ENCODE assay signal across 1 cellular context in the genomic region with DNA sequence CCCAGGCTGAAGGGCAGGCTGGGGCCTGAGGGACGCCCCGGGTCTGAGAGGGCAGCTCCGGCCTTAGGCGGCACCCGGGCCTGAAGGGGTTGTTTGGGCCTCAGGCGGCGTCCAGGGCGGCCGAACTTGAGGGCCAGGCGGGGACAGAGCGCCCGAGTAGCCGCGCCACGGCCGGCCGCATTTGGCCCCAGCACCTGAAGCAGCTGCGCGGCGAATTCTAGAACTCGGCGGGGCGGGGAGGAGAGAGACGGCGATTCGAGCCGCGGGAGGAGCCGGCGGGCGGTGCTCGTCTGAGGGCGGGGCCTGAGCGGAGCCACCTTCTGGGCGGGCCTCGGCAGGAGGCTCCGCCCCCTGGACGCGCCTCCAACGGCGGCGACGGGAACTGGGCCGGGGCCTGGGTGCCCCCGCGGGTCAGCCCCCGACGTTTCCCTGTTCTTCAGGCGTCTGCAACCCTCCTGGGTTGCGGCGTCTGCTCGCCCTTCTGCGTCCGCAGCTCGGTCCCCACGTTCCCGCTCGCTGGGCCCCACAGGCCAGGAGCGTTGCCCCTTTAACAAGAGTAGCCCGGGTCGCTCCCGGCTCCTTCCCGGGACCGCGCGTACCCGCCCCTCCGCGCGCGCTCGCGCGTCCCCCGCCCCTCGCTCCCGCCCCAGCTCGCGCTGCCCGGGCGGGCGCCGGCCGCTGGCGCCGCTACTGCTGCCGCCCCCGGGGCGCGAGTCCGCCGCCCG.
TF ChIP-seq lines count a peak whose summit lies in the region.

A gene with protein sequence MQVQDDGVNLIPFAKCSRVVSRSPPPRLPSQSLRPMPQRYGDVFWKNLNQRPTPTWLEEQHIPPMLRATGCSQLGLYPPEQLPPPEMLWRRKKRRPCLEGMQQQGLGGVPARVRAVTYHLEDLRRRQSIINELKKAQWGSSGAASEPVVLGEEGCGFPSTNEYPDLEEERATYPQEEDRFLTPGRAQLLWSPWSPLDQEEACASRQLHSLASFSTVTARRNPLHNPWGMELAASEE (minus strand): TSS at position 221 of the 725 bp plus-strand sequence. CDS start 3,085 bp downstream, outside the sequence.
A gene (plus strand): TSS at position 649 of the 725 bp plus-strand sequence. CDS start 2,297 bp downstream, outside the sequence.

TF ChIP-seq in HepG2, 621 proteins besides CTCF, POLR2A, EP300 and RAD21 (continued from another document and continues in another):
- TF ChIP-seq ZNF136 (CRISPR knock-in tag; IDR thresholded peaks at IDR 0.05; ENCODE audit: low read depth) (peak; percentile 77; the same call in 1 of the 2 replicates), ZNF30 (CRISPR knock-in tag; IDR thresholded peaks at IDR 0.05) (no peak), ZNF367 (CRISPR knock-in tag; IDR thresholded peaks at IDR 0.05; ENCODE audit: borderline replicate concordance) (no peak; the same call in 1 of the 2 replicates), ZNF205 (CRISPR knock-in tag; IDR thresholded peaks at IDR 0.05) (0 out of 2 replicates have a peak, but pooled peaks have one; percentile 12), ATM (IDR thresholded peaks at IDR 0.05; ENCODE audit: borderline replicate concordance) (no peak), THYN1 (CRISPR knock-in tag; IDR thresholded peaks at IDR 0.05; ENCODE audit: borderline replicate concordance, low read depth) (no peak), JUNB (CRISPR knock-in tag; IDR thresholded peaks at IDR 0.05; ENCODE audit: borderline replicate concordance) (no peak), ZNF143 (CRISPR knock-in tag; IDR thresholded peaks at IDR 0.05) (no peak), GATA4 (IDR thresholded peaks at IDR 0.05; ENCODE audit: borderline replicate concordance, low read depth) (no peak), HDAC1 (CRISPR knock-in tag; IDR thresholded peaks at IDR 0.05) (peak; percentile 37; the same call in 1 of the 2 replicates), CHD2 (IDR thresholded peaks at IDR 0.05; ENCODE audit: low read depth, low read length) (no peak), MYC (CRISPR knock-in tag; IDR thresholded peaks at IDR 0.05; ENCODE audit: borderline replicate concordance) (peak; percentile 25; the same call in 1 of the 2 replicates), MED13 (CRISPR knock-in tag; IDR thresholded peaks at IDR 0.05) (no peak), CCAR2 (optimal IDR thresholded peaks at IDR 0.05; ENCODE audit: low read depth, low read length) (no peak), NCOA1 (CRISPR knock-in tag; IDR thresholded peaks at IDR 0.05) (no peak), GLI4 (CRISPR knock-in tag; IDR thresholded peaks at IDR 0.05; ENCODE audit: borderline replicate concordance) (peak; percentile 56; the same call in 1 of the 2 replicates), SKI (IDR thresholded peaks at IDR 0.05; ENCODE audit: partially characterized antibody) (peak; percentile 49), XBP1 (CRISPR knock-in tag; IDR thresholded peaks at IDR 0.05) (no peak), ZC3H4 (CRISPR knock-in tag; IDR thresholded peaks at IDR 0.05; ENCODE audit: borderline replicate concordance) (no peak), SP2 (CRISPR knock-in tag; IDR thresholded peaks at IDR 0.05) (no peak), AGO1 (IDR thresholded peaks at IDR 0.05; ENCODE audit: low read depth, low read length, poor library complexity, severe bottlenecking) (peak; percentile 69), ZSCAN29 (CRISPR knock-in tag; conservative IDR thresholded peaks at IDR 0.05) (no peak), ZNF777 (CRISPR knock-in tag; IDR thresholded peaks at IDR 0.05) (peak; percentile 85), PRMT3 (CRISPR knock-in tag; IDR thresholded peaks at IDR 0.05; ENCODE audit: borderline replicate concordance, low read depth) (no peak), ZNF253 (CRISPR knock-in tag; IDR thresholded peaks at IDR 0.05; ENCODE audit: borderline replicate concordance) (no peak), ZNF496 (CRISPR knock-in tag; IDR thresholded peaks at IDR 0.05; ENCODE audit: insufficient replicate concordance) (no peak), TSC22D2 (CRISPR knock-in tag; IDR thresholded peaks at IDR 0.05; ENCODE audit: borderline replicate concordance) (no peak), TCF12 (IDR thresholded peaks at IDR 0.05) (no peak), TCF12 (CRISPR knock-in tag; IDR thresholded peaks at IDR 0.05) (no peak), ZNF567 (CRISPR knock-in tag; IDR thresholded peaks at IDR 0.05; ENCODE audit: borderline replicate concordance) (no peak), MBD4 (IDR thresholded peaks at IDR 0.05; ENCODE audit: borderline replicate concordance, low read length) (no peak)
- TF ChIP-seq, protein P1, sequence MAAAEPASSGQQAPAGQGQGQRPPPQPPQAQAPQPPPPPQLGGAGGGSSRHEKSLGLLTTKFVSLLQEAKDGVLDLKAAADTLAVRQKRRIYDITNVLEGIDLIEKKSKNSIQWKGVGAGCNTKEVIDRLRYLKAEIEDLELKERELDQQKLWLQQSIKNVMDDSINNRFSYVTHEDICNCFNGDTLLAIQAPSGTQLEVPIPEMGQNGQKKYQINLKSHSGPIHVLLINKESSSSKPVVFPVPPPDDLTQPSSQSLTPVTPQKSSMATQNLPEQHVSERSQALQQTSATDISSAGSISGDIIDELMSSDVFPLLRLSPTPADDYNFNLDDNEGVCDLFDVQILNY (CRISPR knock-in tag; conservative IDR thresholded peaks at IDR 0.05): no peak
- TF ChIP-seq, protein P2, sequence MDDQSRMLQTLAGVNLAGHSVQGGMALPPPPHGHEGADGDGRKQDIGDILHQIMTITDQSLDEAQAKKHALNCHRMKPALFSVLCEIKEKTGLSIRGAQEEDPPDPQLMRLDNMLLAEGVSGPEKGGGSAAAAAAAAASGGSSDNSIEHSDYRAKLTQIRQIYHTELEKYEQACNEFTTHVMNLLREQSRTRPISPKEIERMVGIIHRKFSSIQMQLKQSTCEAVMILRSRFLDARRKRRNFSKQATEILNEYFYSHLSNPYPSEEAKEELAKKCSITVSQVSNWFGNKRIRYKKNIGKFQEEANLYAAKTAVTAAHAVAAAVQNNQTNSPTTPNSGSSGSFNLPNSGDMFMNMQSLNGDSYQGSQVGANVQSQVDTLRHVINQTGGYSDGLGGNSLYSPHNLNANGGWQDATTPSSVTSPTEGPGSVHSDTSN (CRISPR knock-in tag; IDR thresholded peaks at IDR 0.05; ENCODE audit: borderline replicate concordance): no peak
- TF ChIP-seq, protein P3, sequence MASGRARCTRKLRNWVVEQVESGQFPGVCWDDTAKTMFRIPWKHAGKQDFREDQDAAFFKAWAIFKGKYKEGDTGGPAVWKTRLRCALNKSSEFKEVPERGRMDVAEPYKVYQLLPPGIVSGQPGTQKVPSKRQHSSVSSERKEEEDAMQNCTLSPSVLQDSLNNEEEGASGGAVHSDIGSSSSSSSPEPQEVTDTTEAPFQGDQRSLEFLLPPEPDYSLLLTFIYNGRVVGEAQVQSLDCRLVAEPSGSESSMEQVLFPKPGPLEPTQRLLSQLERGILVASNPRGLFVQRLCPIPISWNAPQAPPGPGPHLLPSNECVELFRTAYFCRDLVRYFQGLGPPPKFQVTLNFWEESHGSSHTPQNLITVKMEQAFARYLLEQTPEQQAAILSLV (CRISPR knock-in tag; IDR thresholded peaks at IDR 0.05; ENCODE audit: borderline replicate concordance): no peak
- TF ChIP-seq, protein P4, sequence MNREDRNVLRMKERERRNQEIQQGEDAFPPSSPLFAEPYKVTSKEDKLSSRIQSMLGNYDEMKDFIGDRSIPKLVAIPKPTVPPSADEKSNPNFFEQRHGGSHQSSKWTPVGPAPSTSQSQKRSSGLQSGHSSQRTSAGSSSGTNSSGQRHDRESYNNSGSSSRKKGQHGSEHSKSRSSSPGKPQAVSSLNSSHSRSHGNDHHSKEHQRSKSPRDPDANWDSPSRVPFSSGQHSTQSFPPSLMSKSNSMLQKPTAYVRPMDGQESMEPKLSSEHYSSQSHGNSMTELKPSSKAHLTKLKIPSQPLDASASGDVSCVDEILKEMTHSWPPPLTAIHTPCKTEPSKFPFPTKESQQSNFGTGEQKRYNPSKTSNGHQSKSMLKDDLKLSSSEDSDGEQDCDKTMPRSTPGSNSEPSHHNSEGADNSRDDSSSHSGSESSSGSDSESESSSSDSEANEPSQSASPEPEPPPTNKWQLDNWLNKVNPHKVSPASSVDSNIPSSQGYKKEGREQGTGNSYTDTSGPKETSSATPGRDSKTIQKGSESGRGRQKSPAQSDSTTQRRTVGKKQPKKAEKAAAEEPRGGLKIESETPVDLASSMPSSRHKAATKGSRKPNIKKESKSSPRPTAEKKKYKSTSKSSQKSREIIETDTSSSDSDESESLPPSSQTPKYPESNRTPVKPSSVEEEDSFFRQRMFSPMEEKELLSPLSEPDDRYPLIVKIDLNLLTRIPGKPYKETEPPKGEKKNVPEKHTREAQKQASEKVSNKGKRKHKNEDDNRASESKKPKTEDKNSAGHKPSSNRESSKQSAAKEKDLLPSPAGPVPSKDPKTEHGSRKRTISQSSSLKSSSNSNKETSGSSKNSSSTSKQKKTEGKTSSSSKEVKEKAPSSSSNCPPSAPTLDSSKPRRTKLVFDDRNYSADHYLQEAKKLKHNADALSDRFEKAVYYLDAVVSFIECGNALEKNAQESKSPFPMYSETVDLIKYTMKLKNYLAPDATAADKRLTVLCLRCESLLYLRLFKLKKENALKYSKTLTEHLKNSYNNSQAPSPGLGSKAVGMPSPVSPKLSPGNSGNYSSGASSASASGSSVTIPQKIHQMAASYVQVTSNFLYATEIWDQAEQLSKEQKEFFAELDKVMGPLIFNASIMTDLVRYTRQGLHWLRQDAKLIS (CRISPR knock-in tag; IDR thresholded peaks at IDR 0.05): no peak
- TF ChIP-seq, protein P5, sequence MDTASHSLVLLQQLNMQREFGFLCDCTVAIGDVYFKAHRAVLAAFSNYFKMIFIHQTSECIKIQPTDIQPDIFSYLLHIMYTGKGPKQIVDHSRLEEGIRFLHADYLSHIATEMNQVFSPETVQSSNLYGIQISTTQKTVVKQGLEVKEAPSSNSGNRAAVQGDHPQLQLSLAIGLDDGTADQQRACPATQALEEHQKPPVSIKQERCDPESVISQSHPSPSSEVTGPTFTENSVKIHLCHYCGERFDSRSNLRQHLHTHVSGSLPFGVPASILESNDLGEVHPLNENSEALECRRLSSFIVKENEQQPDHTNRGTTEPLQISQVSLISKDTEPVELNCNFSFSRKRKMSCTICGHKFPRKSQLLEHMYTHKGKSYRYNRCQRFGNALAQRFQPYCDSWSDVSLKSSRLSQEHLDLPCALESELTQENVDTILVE (CRISPR knock-in tag; IDR thresholded peaks at IDR 0.05): no peak
- TF ChIP-seq, protein P6, sequence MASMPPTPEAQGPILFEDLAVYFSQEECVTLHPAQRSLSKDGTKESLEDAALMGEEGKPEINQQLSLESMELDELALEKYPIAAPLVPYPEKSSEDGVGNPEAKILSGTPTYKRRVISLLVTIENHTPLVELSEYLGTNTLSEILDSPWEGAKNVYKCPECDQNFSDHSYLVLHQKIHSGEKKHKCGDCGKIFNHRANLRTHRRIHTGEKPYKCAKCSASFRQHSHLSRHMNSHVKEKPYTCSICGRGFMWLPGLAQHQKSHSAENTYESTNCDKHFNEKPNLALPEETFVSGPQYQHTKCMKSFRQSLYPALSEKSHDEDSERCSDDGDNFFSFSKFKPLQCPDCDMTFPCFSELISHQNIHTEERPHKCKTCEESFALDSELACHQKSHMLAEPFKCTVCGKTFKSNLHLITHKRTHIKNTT (CRISPR knock-in tag; IDR thresholded peaks at IDR 0.05): no peak
- TF ChIP-seq, protein P7, sequence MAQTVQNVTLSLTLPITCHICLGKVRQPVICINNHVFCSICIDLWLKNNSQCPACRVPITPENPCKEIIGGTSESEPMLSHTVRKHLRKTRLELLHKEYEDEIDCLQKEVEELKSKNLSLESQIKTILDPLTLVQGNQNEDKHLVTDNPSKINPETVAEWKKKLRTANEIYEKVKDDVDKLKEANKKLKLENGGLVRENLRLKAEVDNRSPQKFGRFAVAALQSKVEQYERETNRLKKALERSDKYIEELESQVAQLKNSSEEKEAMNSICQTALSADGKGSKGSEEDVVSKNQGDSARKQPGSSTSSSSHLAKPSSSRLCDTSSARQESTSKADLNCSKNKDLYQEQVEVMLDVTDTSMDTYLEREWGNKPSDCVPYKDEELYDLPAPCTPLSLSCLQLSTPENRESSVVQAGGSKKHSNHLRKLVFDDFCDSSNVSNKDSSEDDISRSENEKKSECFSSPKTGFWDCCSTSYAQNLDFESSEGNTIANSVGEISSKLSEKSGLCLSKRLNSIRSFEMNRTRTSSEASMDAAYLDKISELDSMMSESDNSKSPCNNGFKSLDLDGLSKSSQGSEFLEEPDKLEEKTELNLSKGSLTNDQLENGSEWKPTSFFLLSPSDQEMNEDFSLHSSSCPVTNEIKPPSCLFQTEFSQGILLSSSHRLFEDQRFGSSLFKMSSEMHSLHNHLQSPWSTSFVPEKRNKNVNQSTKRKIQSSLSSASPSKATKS (CRISPR knock-in tag; IDR thresholded peaks at IDR 0.05): no peak
- TF ChIP-seq, protein P8, sequence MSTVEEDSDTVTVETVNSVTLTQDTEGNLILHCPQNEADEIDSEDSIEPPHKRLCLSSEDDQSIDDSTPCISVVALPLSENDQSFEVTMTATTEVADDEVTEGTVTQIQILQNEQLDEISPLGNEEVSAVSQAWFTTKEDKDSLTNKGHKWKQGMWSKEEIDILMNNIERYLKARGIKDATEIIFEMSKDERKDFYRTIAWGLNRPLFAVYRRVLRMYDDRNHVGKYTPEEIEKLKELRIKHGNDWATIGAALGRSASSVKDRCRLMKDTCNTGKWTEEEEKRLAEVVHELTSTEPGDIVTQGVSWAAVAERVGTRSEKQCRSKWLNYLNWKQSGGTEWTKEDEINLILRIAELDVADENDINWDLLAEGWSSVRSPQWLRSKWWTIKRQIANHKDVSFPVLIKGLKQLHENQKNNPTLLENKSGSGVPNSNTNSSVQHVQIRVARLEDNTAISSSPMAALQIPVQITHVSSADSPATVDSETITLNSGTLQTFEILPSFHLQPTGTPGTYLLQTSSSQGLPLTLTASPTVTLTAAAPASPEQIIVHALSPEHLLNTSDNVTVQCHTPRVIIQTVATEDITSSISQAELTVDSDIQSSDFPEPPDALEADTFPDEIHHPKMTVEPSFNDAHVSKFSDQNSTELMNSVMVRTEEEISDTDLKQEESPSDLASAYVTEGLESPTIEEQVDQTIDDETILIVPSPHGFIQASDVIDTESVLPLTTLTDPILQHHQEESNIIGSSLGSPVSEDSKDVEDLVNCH (CRISPR knock-in tag; IDR thresholded peaks at IDR 0.05): no peak
